In genomic region chr10:132929953-132930640, GRCh38 we compare ENCODE assay signal across 17 cellular contexts. TPM values are rescaled to one million over a fixed set of nuclear protein-coding genes. Genes with fewer than 3 reads are reported as not detected.
A peak's percentile ranks its signal among the peaks of the same experiment; 100 is the strongest.
DNase-seq lines count a peak whose midpoint lies in the region; ATAC-seq lines count a peak whose summit lies in the region.
"Had no signal": no experiment of that assay in that cellular context is flagged by ENCODE, and none has a peak within 500 bp of the region (broad histone marks: within the 10 kb centered on the region; RNA-seq: fewer than 3 reads in every experiment).

No MANE protein-coding gene starts in this region.

- peaks cover 3% of the 10 kb centered on the region for H3K9me3 ChIP-seq in trophoblast cell (ENCODE audit: insufficient read depth, low read depth, low read length)
- H3K9me3 ChIP-seq: spleen had no signal

- ATAC-seq in GM18868 (IDR thresholded peaks at IDR 0.05; ENCODE audit: unreplicated experiment) (peak; percentile 43), GM18870 (IDR thresholded peaks at IDR 0.05; ENCODE audit: unreplicated experiment) (no peak)

- peaks cover 24% of the 10 kb centered on the region for H3K4me1 Mint-ChIP-seq in activated T-cell treated with anti-CD3 and anti-CD28 coated beads, Interleukin-2, amount 50 U/mL, for 24 hours (ENCODE audit: low read depth)

- no peak overlapping the region for H3K14ac ChIP-seq in trophoblast cell (ENCODE audit: low read length)

- DNase-seq in activated T-cell treated with anti-CD3 and anti-CD28 coated beads, Interleukin-2, amount 50 U/mL, for 24 hours = no peak
- no peak for DNase-seq in activated T-cell treated with anti-CD3 and anti-CD28 coated beads, Interleukin-2, amount 50 U/mL, for 1 hour
- DNase-seq in activated T-cell treated with anti-CD3 and anti-CD28 coated beads, Interleukin-2, amount 50 U/mL, for 48 hours = peak; percentile 43
- DNase-seq in trophoblast cell (peak; percentile 6 to 13), SIG-M5 treated with dmso at 0.1 percent for 504 hours (lab: John Stamatoyannopoulos, UW; ENCODE audit: unreplicated experiment) (no peak), hippocampal formation (lab: John Stamatoyannopoulos, UW) (no peak)
- DNase-seq: EL, NCI-H187, NCI-H510A, SW 1271, WERI-Rb-1 had no signal

- H3K4me3 Mint-ChIP-seq in activated T-cell treated with anti-CD3 and anti-CD28 coated beads, Interleukin-2, amount 50 U/mL, for 24 hours = no peak overlapping the region
- H3K4me3 Mint-ChIP-seq: activated T-helper 1 cell treated with anti-CD3 and anti-CD28 coated beads, Interleukin-12 subunit alpha, Interleukin-12 subunit beta, Interleukin-2, Interleukin-4 antibody, amounts not matched to agents 30 ng/mL and 10 ng/mL and 1 ng/mL, durations not matched to agents 14 hours and 24 hours and 36 hours; brain; CD8-positive, alpha-beta memory T cell had no signal

- no peaks in the 10 kb centered on the region for H3K27me3 Mint-ChIP-seq in activated T-cell treated with anti-CD3 and anti-CD28 coated beads, Interleukin-2, amount 50 U/mL, for 24 hours
- H3K27me3 Mint-ChIP-seq: CD8-positive, alpha-beta memory T cell had no signal

- peak overlapping the region; percentile 86 for H3K27ac Mint-ChIP-seq in activated T-cell treated with anti-CD3 and anti-CD28 coated beads, Interleukin-2, amount 50 U/mL, for 24 hours
- H3K27ac Mint-ChIP-seq: activated T-helper 1 cell treated with anti-CD3 and anti-CD28 coated beads, Interleukin-12 subunit alpha, Interleukin-12 subunit beta, Interleukin-2, Interleukin-4 antibody, amounts not matched to agents 30 ng/mL and 10 ng/mL and 1 ng/mL, durations not matched to agents 14 hours and 24 hours and 36 hours had no signal

- H3K79me1 ChIP-seq in trophoblast cell (ENCODE audit: low read length) = no peaks in the 10 kb centered on the region

- no peaks in the 10 kb centered on the region for H3K36me3 ChIP-seq in trophoblast cell (ENCODE audit: control insufficient read depth in 1 of 2, insufficient read depth in 2 of 2, low read length in 2 of 2)
- H3K36me3 ChIP-seq: spleen, WERI-Rb-1 had no signal

- no peaks in the 10 kb centered on the region for H3K36me3 Mint-ChIP-seq in activated T-cell treated with anti-CD3 and anti-CD28 coated beads, Interleukin-2, amount 50 U/mL, for 24 hours (ENCODE audit: low read depth)
- H3K36me3 Mint-ChIP-seq: brain; CD8-positive, alpha-beta memory T cell had no signal

- no peak overlapping the region for H3K4me2 ChIP-seq in trophoblast cell (ENCODE audit: low read length)

- no peaks in the 10 kb centered on the region for H3K4me1 ChIP-seq in trophoblast cell (ENCODE audit: control insufficient read depth in 1 of 2, insufficient read depth in 2 of 2, low read length in 2 of 2)

- no peak overlapping the region for H2BK5ac ChIP-seq in trophoblast cell (ENCODE audit: low read depth, low read length, poor library complexity)

- no peak overlapping the region for H3K18ac ChIP-seq in trophoblast cell (ENCODE audit: low read length)

- no peak overlapping the region for H4K12ac ChIP-seq in trophoblast cell (ENCODE audit: low read depth, low read length)

- H3K9ac ChIP-seq in trophoblast cell (ENCODE audit: low read length) = no peak overlapping the region

- H3K27ac ChIP-seq in trophoblast cell (ENCODE audit: low read depth, low read length) = no peak overlapping the region
- H3K27ac ChIP-seq: spleen, WERI-Rb-1 had no signal

- no peak overlapping the region for H3K23ac ChIP-seq in trophoblast cell (ENCODE audit: low read length)

- H2BK12ac ChIP-seq in trophoblast cell (ENCODE audit: low read length) = no peak overlapping the region

- H2AFZ ChIP-seq in trophoblast cell (ENCODE audit: insufficient read depth, low read length, poor library complexity) = no peak overlapping the region

- H3K4me3 ChIP-seq in trophoblast cell (ENCODE audit: low read depth, low read length) = no peak overlapping the region
- H3K4me3 ChIP-seq: spleen had no signal

- no peak overlapping the region for H2AK5ac ChIP-seq in trophoblast cell (ENCODE audit: low read length)

- H4K91ac ChIP-seq in trophoblast cell (ENCODE audit: low read depth, low read length) = no peak overlapping the region

- H3K27me3 ChIP-seq in trophoblast cell (ENCODE audit: insufficient read depth, low read length) = no peaks in the 10 kb centered on the region

- H3K9me3 Mint-ChIP-seq in activated T-cell treated with anti-CD3 and anti-CD28 coated beads, Interleukin-2, amount 50 U/mL, for 24 hours = peaks cover 2% of the 10 kb centered on the region
- H3K9me3 Mint-ChIP-seq: activated T-helper 1 cell treated with anti-CD3 and anti-CD28 coated beads, Interleukin-12 subunit alpha, Interleukin-12 subunit beta, Interleukin-2, Interleukin-4 antibody, amounts not matched to agents 30 ng/mL and 10 ng/mL and 1 ng/mL, durations not matched to agents 14 hours and 24 hours and 36 hours; brain; CD8-positive, alpha-beta memory T cell had no signal

- no peak overlapping the region for H2BK120ac ChIP-seq in trophoblast cell (ENCODE audit: insufficient read depth, low read length, poor library complexity)

- H3K4ac ChIP-seq in trophoblast cell (ENCODE audit: low read depth, low read length) = no peak overlapping the region

- no peaks in the 10 kb centered on the region for H3K79me2 ChIP-seq in trophoblast cell (ENCODE audit: control insufficient read depth, insufficient read depth, low read length, poor library complexity)

- H4K8ac ChIP-seq in trophoblast cell (ENCODE audit: low read depth, low read length) = no peak overlapping the region

- no CpG with 5 or more reads among the region's 10 CpGs for WGBS in trophoblast cell (ENCODE audit: extremely low coverage, insufficient coverage, insufficient read length)

RNA-seq across cellular contexts. Expression of gene CFAP46, which starts 12.3 kb away (rescaled TPM):
- polyA plus RNA-seq in trophoblast cell (2013) = 0.50 and 0.64 TPM in 2 replicates
- polyA plus RNA-seq: CD8-positive, alpha-beta memory T cell had no signal

Comparison
In these comparisons a context has a peak if more than half of its experiments do, and no peak if none do; other contexts are left out.
1. DNase-seq: peak in activated T-cell treated with anti-CD3 and anti-CD28 coated beads, Interleukin-2, amount 50 U/mL, for 48 hours (2 of 2) and trophoblast cell (2 of 2); none in activated T-cell treated with anti-CD3 and anti-CD28 coated beads, Interleukin-2, amount 50 U/mL, for 24 hours (single experiment), activated T-cell treated with anti-CD3 and anti-CD28 coated beads, Interleukin-2, amount 50 U/mL, for 1 hour (single experiment), SIG-M5 treated with dmso at 0.1 percent for 504 hours (single experiment) and hippocampal formation (0 of 2).